In the genomic region with DNA sequence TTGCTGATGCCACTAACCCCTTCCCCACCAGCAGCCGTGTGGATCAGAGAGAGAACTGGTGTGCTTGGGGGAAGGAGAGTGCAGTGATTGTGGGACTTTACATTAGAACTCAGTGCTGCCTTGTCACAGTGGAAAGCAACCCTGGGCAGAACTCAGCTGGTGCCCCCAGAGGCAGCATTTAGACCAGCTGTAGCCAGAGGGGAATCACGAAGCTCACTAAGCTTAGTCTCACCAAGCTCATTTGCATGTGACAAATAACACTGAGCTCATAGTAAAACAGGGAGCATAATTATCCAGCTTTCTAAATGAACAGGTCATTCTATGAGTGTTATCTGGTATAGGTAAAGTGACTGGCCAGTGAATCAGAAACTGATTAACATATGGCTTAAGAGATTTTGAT, we compare ENCODE assay signal across 9 cellular contexts. TPM values are rescaled to one million over a fixed set of nuclear protein-coding genes. Genes with fewer than 3 reads are reported as not detected.
DNase-seq lines count a peak whose midpoint lies in the region; ATAC-seq and TF ChIP-seq lines count a peak whose summit lies in the region.
"Had no signal": no experiment of that assay in that cellular context is flagged by ENCODE, and none has a peak within 500 bp of the region (broad histone marks: within the 10 kb centered on the region; RNA-seq: fewer than 3 reads in every experiment).

No MANE protein-coding gene starts in this region.

- no peak overlapping the region for H2AFZ ChIP-seq in HCT116 (ENCODE audit: low read depth, low read length, poor library complexity, severe bottlenecking)

- CTCF ChIA-PET in activated CD4-positive, alpha-beta memory T cell treated with anti-CD3 and anti-CD28 coated beads for 36 hours (lab: Charles Lee): interaction anchor here (0.7 to 5.5 kb wide), 13 partner anchors 10 to 303 kb away, joined by 3 to 35 read pairs (median 4); a partner anchor contains a TSS
- CTCF ChIA-PET in activated CD4-positive, alpha-beta memory T cell treated with anti-CD3 and anti-CD28 coated beads, Interleukin-2, amount 10 ng/mL, durations not matched to agents 7 days and 5 days (lab: Charles Lee): interaction anchor here (0.6 to 1.4 kb wide), 5 partner anchors 23 to 211 kb away, joined by 3 to 6 read pairs (median 3); a partner anchor contains a TSS
- CTCF ChIA-PET in HCT116 (lab: Charles Lee): interaction anchor here (0.9 to 2.1 kb wide), 4 partner anchors 9 to 49 kb away, joined by 3 to 10 read pairs (median 4); a partner anchor contains a TSS

- H3K36me3 Mint-ChIP-seq in activated CD4-positive, alpha-beta memory T cell treated with anti-CD3 and anti-CD28 coated beads for 36 hours: no peaks in the 10 kb centered on the region
- peaks cover 9% of the 10 kb centered on the region for H3K36me3 Mint-ChIP-seq in activated CD4-positive, alpha-beta memory T cell treated with anti-CD3 and anti-CD28 coated beads, Interleukin-2, amount 10 ng/mL, durations not matched to agents 7 days and 5 days (ENCODE audit: low read depth)

- no peak overlapping the region for H3K27ac ChIP-seq in HCT116 (ENCODE audit: low read depth, low read length)
- peak overlapping the region in 1 of 8 donors; percentile 10 for H3K27ac ChIP-seq in spleen
- no peak overlapping the region for H3K27ac ChIP-seq in caudate nucleus (ENCODE audit: low read depth, low read length)
- H3K27ac ChIP-seq: SJSA1 had no signal

- TF ChIP-seq RAD21 in HCT116 (IDR thresholded peaks at IDR 0.05; ENCODE audit: low read depth): no peak

- H3K9ac ChIP-seq in HCT116 (ENCODE audit: low read length): no peak overlapping the region

- H4K20me1 ChIP-seq in HCT116 (ENCODE audit: insufficient read depth): no peaks in the 10 kb centered on the region

- no peaks in the 10 kb centered on the region for H3K36me3 ChIP-seq in HCT116 (ENCODE audit: control insufficient read depth in 1 of 2, insufficient read depth in 2 of 2, low read length in 2 of 2)
- peaks cover 0 to 7% (median 0%) of the 10 kb centered on the region in 6 donors for H3K36me3 ChIP-seq in spleen
- H3K36me3 ChIP-seq: SJSA1 had no signal

- no peaks in the 10 kb centered on the region for H3K27me3 Mint-ChIP-seq in activated CD4-positive, alpha-beta memory T cell treated with anti-CD3 and anti-CD28 coated beads for 36 hours
- peaks cover 1% of the 10 kb centered on the region for H3K27me3 Mint-ChIP-seq in activated CD4-positive, alpha-beta memory T cell treated with anti-CD3 and anti-CD28 coated beads, Interleukin-2, amount 10 ng/mL, durations not matched to agents 7 days and 5 days

- TF ChIP-seq POLR2A in HCT116 (IDR thresholded peaks at IDR 0.05; ENCODE audit: borderline replicate concordance, extremely low read depth, insufficient read depth, insufficient read length) (no peak), spleen (IDR thresholded peaks at IDR 0.05) (no peak)

- RAD21 ChIA-PET in HCT116 (lab: Charles Lee; ENCODE audit: low non-redundant PET in 1 of 2, low total read pairs in 2 of 2, uncharacterized antibody in 2 of 2, unreplicated experiment in 2 of 2): no interaction called here

- H3K9me3 ChIP-seq in HCT116 (ENCODE audit: control insufficient read depth in 1 of 2, insufficient read depth in 1 of 2, low read depth in 1 of 2, low read length in 2 of 2): no peaks in the 10 kb centered on the region; a peak in 1 of 4 replicates
- H3K9me3 ChIP-seq in spleen: peaks cover 0 to 11% (median 3%) of the 10 kb centered on the region in 8 donors
- H3K9me3 ChIP-seq: SJSA1 had no signal

- peaks cover 3% of the 10 kb centered on the region for H3K9me3 Mint-ChIP-seq in activated CD4-positive, alpha-beta memory T cell treated with anti-CD3 and anti-CD28 coated beads for 36 hours
- peaks cover 12% of the 10 kb centered on the region for H3K9me3 Mint-ChIP-seq in activated CD4-positive, alpha-beta memory T cell treated with anti-CD3 and anti-CD28 coated beads, Interleukin-2, amount 10 ng/mL, durations not matched to agents 7 days and 5 days

- H3K27me3 ChIP-seq in HCT116 (ENCODE audit: insufficient read depth, low read length) (no peaks in the 10 kb centered on the region), spleen (replicated peaks in 1 of 7) (no peaks in the 10 kb centered on the region)
- H3K27me3 ChIP-seq: SJSA1 had no signal

- POLR2A ChIA-PET in activated CD4-positive, alpha-beta memory T cell treated with anti-CD3 and anti-CD28 coated beads for 36 hours (lab: Charles Lee): interaction anchor here (0.5 to 2.1 kb wide), 9 partner anchors 10 to 323 kb away, joined by 3 to 16 read pairs (median 4); a partner anchor contains a TSS
- POLR2A ChIA-PET in activated CD4-positive, alpha-beta memory T cell treated with anti-CD3 and anti-CD28 coated beads, Interleukin-2, amount 10 ng/mL, durations not matched to agents 7 days and 5 days (lab: Charles Lee): interaction anchor here (3.7 kb wide), 1 partner anchor 10 kb away, joined by 18 read pairs; a partner anchor contains a TSS
- POLR2A ChIA-PET in HCT116 (lab: Charles Lee): no interaction called here

- peaks cover 15% of the 10 kb centered on the region for H3K4me1 Mint-ChIP-seq in activated CD4-positive, alpha-beta memory T cell treated with anti-CD3 and anti-CD28 coated beads for 36 hours (ENCODE audit: low read depth)
- peaks cover 3% of the 10 kb centered on the region for H3K4me1 Mint-ChIP-seq in activated CD4-positive, alpha-beta memory T cell treated with anti-CD3 and anti-CD28 coated beads, Interleukin-2, amount 10 ng/mL, durations not matched to agents 7 days and 5 days

- no peak overlapping the region for H3K4me3 ChIP-seq in HCT116 (replicated peaks in 1 of 2; ENCODE audit: low read depth in 1 of 2, low read length in 2 of 2)
- H3K4me3 ChIP-seq in spleen: no peak overlapping the region
- H3K4me3 ChIP-seq: SJSA1 had no signal

- no peak overlapping the region for H3K4me3 Mint-ChIP-seq in activated CD4-positive, alpha-beta memory T cell treated with anti-CD3 and anti-CD28 coated beads for 36 hours
- no peak overlapping the region for H3K4me3 Mint-ChIP-seq in activated CD4-positive, alpha-beta memory T cell treated with anti-CD3 and anti-CD28 coated beads, Interleukin-2, amount 10 ng/mL, durations not matched to agents 7 days and 5 days

- H3K79me2 ChIP-seq in HCT116 (ENCODE audit: insufficient read depth, low read length): no peaks in the 10 kb centered on the region

- H3K4me2 ChIP-seq in HCT116 (ENCODE audit: low read length): no peak overlapping the region

- peak; percentile 69 for DNase-seq in activated CD4-positive, alpha-beta memory T cell treated with anti-CD3 and anti-CD28 coated beads for 36 hours
- DNase-seq in activated CD4-positive, alpha-beta memory T cell treated with anti-CD3 and anti-CD28 coated beads, Interleukin-2, amount 10 ng/mL, durations not matched to agents 7 days and 5 days: no peak
- DNase-seq in HCT116 (ENCODE audit: low read depth, low spot score) (no peak), NAMALWA (ENCODE audit: low spot score) (peak; percentile 82), spleen (no peak), caudate nucleus (lab: John Stamatoyannopoulos, UW) (no peak), kidney tubule cell (ENCODE audit: low spot score) (no peak), NCI-H187 (lab: John Stamatoyannopoulos, UW) (no peak)

- H3K4me1 ChIP-seq in HCT116 (ENCODE audit: control insufficient read depth in 1 of 2, insufficient read depth in 2 of 2, low read length in 2 of 2): no peaks in the 10 kb centered on the region
- H3K4me1 ChIP-seq in spleen: peaks cover 0 to 31% (median 12%) of the 10 kb centered on the region in 6 donors
- H3K4me1 ChIP-seq: SJSA1 had no signal

- peak overlapping the region; percentile 62 for H3K27ac Mint-ChIP-seq in activated CD4-positive, alpha-beta memory T cell treated with anti-CD3 and anti-CD28 coated beads for 36 hours
- H3K27ac Mint-ChIP-seq in activated CD4-positive, alpha-beta memory T cell treated with anti-CD3 and anti-CD28 coated beads, Interleukin-2, amount 10 ng/mL, durations not matched to agents 7 days and 5 days: no peak overlapping the region

- H3K9me2 ChIP-seq in HCT116 (ENCODE audit: insufficient read depth): no peaks in the 10 kb centered on the region

- TF ChIP-seq CTCF in HCT116 (IDR thresholded peaks at IDR 0.05 in 2 of 3, conservative IDR thresholded peaks at IDR 0.05 in 1 of 3; ENCODE audit: borderline replicate concordance in 1 of 3, insufficient read depth in 1 of 3, low read depth in 2 of 3, low read length in 2 of 3) (no peak), spleen (IDR thresholded peaks at IDR 0.05 in 8 of 11, conservative IDR thresholded peaks at IDR 0.05 in 3 of 11) (peak in 6 of 11 experiments; percentile 7 to 30 (median 16))

- ATAC-seq in HCT116: peak; percentile 76

- WGBS in spleen, 5 donors: 42 to 58% (median 50%) methylated on average over 2 of the region's 2 CpGs

- intact Hi-C loops in activated CD4-positive, alpha-beta memory T cell treated with anti-CD3 and anti-CD28 coated beads for 36 hours (cut with micrococcal nuclease): no loop called here
- intact Hi-C loops in HCT116 (cut with micrococcal nuclease) (no loop called here), spleen (cut with DNase I; ENCODE audit: low total_unique reads) (no loop called here)

- no TSS peak for BruUV-seq in HCT116 (replicated peaks; lab: Mats Ljungman, UMichigan)

TF ChIP-seq in HCT116, 20 proteins besides CTCF, POLR2A, EP300 and RAD21:
- TF ChIP-seq, protein P1, sequence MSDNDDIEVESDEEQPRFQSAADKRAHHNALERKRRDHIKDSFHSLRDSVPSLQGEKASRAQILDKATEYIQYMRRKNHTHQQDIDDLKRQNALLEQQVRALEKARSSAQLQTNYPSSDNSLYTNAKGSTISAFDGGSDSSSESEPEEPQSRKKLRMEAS (IDR thresholded peaks at IDR 0.05): no peak
- no peak for TF ChIP-seq CBX3 (IDR thresholded peaks at IDR 0.05; ENCODE audit: low read depth)
- no peak for TF ChIP-seq SP1 (IDR thresholded peaks at IDR 0.05; ENCODE audit: low read depth)
TF ChIP-seq in HCT116: peak in this region for 0.

RNA-seq across cellular contexts. Expression of a gene that starts 9.8 kb away (rescaled TPM):
- 100 to 1,000 TPM; 250 to 254 TPM for total RNA-seq in activated CD4-positive, alpha-beta memory T cell treated with anti-CD3 and anti-CD28 coated beads for 36 hours
- 100 to 1,000 TPM; 172 to 173 TPM for total RNA-seq in activated CD4-positive, alpha-beta memory T cell treated with anti-CD3 and anti-CD28 coated beads, Interleukin-2, amount 10 ng/mL, durations not matched to agents 7 days and 5 days
- 16.4 TPM for total RNA-seq in HCT116 (2021; ENCODE audit: unreplicated experiment)
- polyA plus RNA-seq in HCT116 (2012): 16.6 and 19.8 TPM in 2 replicates
- total RNA-seq in spleen: 100 to 1,000 TPM; 120 to 435 (median 252) TPM
- 100 to 1,000 TPM; 135 to 196 (median 148) TPM for polyA plus RNA-seq in spleen

RNA-seq across cellular contexts. Expression of a gene that starts 46.6 kb away (rescaled TPM):
- total RNA-seq in activated CD4-positive, alpha-beta memory T cell treated with anti-CD3 and anti-CD28 coated beads for 36 hours: 10 to 100 TPM; 11.7 to 13.1 TPM
- total RNA-seq in activated CD4-positive, alpha-beta memory T cell treated with anti-CD3 and anti-CD28 coated beads, Interleukin-2, amount 10 ng/mL, durations not matched to agents 7 days and 5 days: 1 to 10 TPM; 7.2 to 8.2 TPM
- total RNA-seq in HCT116 (2021; ENCODE audit: unreplicated experiment) (2.4 TPM), spleen (10 to 100 TPM in 2 of 7 donors, 1 to 10 TPM in 5; 3.1 to 16.0 (median 6.2) TPM)
- 1.9 and 2.4 TPM in 2 replicates for polyA plus RNA-seq in HCT116 (2012)
- polyA plus RNA-seq in spleen: 10 to 100 TPM in 2 of 3 donors, 1 to 10 TPM in 1; 9.1 to 17.8 (median 10.1) TPM

Comparison
In these comparisons a context has a peak if more than half of its experiments do, and no peak if none do; other contexts are left out.
1. DNase-seq: peak in activated CD4-positive, alpha-beta memory T cell treated with anti-CD3 and anti-CD28 coated beads for 36 hours (single experiment) and NAMALWA (single experiment); none in activated CD4-positive, alpha-beta memory T cell treated with anti-CD3 and anti-CD28 coated beads, Interleukin-2, amount 10 ng/mL, durations not matched to agents 7 days and 5 days (single experiment), HCT116 (single experiment), spleen (single experiment), caudate nucleus (0 of 61), kidney tubule cell (single experiment) and NCI-H187 (0 of 2).
2. CTCF ChIP-seq: peak in spleen (6 of 11); none in HCT116 (0 of 3).